Comparison of ENCODE assay signal across 8 cellular contexts in the genomic region with DNA sequence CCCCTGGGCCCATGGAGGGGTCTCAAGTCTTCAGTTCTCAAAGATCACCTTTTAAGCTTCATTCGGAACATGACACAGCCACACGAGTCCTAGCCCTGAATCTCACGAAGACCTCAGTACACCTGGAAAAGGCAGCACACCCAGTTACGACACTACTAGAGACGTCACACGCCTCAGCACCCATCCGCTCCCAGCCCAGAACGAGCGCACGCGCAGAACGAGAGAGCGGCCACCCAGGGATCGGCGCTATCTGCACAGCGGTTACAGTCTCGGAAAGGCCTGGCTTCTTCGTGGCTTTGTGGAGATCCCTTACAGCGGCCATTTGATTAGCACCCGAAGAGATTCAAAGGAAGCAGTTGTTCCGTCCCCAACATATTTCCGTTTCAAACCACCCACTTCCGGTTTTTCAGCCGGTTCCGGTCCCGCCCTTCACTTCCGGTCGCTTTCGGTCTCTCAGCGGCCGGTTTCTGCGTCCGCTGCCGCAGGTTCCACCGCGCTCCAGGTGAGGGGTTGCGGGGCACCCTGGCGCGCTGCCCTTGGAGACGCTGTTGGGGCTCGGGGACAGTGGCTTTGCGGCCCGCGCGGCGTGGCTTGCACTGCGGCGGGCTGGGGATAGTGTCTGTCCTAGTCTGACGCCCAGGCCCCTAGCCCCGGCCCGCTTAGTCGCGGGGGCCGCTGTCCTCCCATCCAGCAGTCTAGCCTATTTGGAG. TPM values are rescaled to one million over a fixed set of nuclear protein-coding genes. Genes with fewer than 3 reads are reported as not detected.
DNase-seq lines count a peak whose midpoint lies in the region; ATAC-seq and TF ChIP-seq lines count a peak whose summit lies in the region.

A gene with protein sequence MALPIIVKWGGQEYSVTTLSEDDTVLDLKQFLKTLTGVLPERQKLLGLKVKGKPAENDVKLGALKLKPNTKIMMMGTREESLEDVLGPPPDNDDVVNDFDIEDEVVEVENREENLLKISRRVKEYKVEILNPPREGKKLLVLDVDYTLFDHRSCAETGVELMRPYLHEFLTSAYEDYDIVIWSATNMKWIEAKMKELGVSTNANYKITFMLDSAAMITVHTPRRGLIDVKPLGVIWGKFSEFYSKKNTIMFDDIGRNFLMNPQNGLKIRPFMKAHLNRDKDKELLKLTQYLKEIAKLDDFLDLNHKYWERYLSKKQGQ (plus strand): TSS at position 432 of the 710 bp plus-strand sequence. CDS start 5,626 bp downstream, outside the sequence.

- H3K27me3 ChIP-seq in PC-9 (ENCODE audit: insufficient read depth, low read depth) (no peaks in the 10 kb centered on the region), mucosa of rectum (ENCODE audit: control insufficient read depth in 2 of 2, insufficient read depth in 2 of 2, low read length in 2 of 2) (no peaks in the 10 kb centered on the region)

- DNase-seq in DMS53 (lab: John Stamatoyannopoulos, UW) (peak; percentile 95), PC-9 (peak; percentile 76 to 78), erythroblast (lab: John Stamatoyannopoulos, UW) (peak; percentile 89 to 94)
- peak; percentile 80 for DNase-seq in activated T-cell treated with anti-CD3 and anti-CD28 coated beads, Interleukin-2, amount 50 U/mL, for 1 hour
- peak; percentile 86 for DNase-seq in stimulated activated CD8-positive, alpha-beta memory T cell treated with anti-CD3 and anti-CD28 coated beads, Interleukin-4, amount 100 ng/mL, for 48 hours

- H3K4me2 ChIP-seq in PC-9 = peak within 1 kb of the TSS; percentile 95

- peak within 1 kb of the TSS; percentile 80 for H3K27ac ChIP-seq in PC-9
- H3K27ac ChIP-seq in mucosa of rectum (ENCODE audit: low read depth in 2 of 2, low read length in 2 of 2) = peak within 1 kb of the TSS; percentile 90 to 98

- TF ChIP-seq POLR2A in erythroblast (IDR thresholded peaks at IDR 0.05; ENCODE audit: low read length) = peak; percentile 92

- H3K36me3 ChIP-seq in PC-9 (ENCODE audit: low read depth) (no peaks in the 10 kb centered on the region), mucosa of rectum (ENCODE audit: control insufficient read depth in 2 of 2, insufficient read depth in 2 of 2, low read length in 2 of 2) (no peaks in the 10 kb centered on the region)

- POLR2A ChIA-PET in PC-9 (lab: Charles Lee; ENCODE audit: unreplicated experiment) = interaction anchor here (0.6 kb wide), 1 partner anchor 10 kb away, joined by 3 read pairs; no protein-coding TSS in a partner anchor

- peak within 1 kb of the TSS; percentile 90 to 92 for H3K9ac ChIP-seq in mucosa of rectum (ENCODE audit: low read depth in 1 of 2, low read length in 2 of 2)

- ATAC-seq in GM21619 (IDR thresholded peaks at IDR 0.05; ENCODE audit: unreplicated experiment) = peak; percentile 94

- H4K20me1 ChIP-seq in PC-9 (ENCODE audit: insufficient read depth) = no peaks in the 10 kb centered on the region

- H3K9me2 ChIP-seq in PC-9 (ENCODE audit: insufficient read depth) = no peaks in the 10 kb centered on the region

- H3K4me1 ChIP-seq in PC-9 (replicated peaks; ENCODE audit: insufficient read depth) (peaks cover 19% of the 10 kb centered on the region), mucosa of rectum (ENCODE audit: control insufficient read depth in 2 of 2, insufficient read depth in 2 of 2, low read length in 2 of 2) (peaks cover 9 to 10% of the 10 kb centered on the region in 2 donors)

- no peaks in the 10 kb centered on the region for H3K9me3 ChIP-seq in PC-9 (ENCODE audit: insufficient read depth, low read depth)
- H3K9me3 ChIP-seq in mucosa of rectum (ENCODE audit: control insufficient read depth in 2 of 2, low read length in 2 of 2) = no peaks in the 10 kb centered on the region

- 0 out of 2 replicates have a peak, but pooled peaks cover 6% of the 10 kb centered on the region for H3F3A ChIP-seq in PC-9 (ENCODE audit: insufficient read depth, low read depth)

- H3K4me3 ChIP-seq in PC-9 (peak within 1 kb of the TSS; percentile 91), mucosa of rectum (ENCODE audit: low read length in 2 of 2) (peak within 1 kb of the TSS; percentile 96 to 100)

- peaks cover 27% of the 10 kb centered on the region for H3K79me2 ChIP-seq in PC-9 (ENCODE audit: low read depth)

- BruUV-seq in PC-9 (replicated peaks; lab: Mats Ljungman, UMichigan) = TSS peak; percentile 97

- intact Hi-C loops in PC-9 (cut with micrococcal nuclease; ENCODE audit: unreplicated experiment) = loop anchor here (1.0 to 2.0 kb wide), 3 partner anchors 54 to 106 kb away; a partner anchor contains a TSS

- H2AFZ ChIP-seq in PC-9 = peak within 1 kb of the TSS; percentile 91

- TF ChIP-seq EP300 in Ishikawa (IDR thresholded peaks at IDR 0.05; ENCODE audit: borderline replicate concordance) = no peak

- TF ChIP-seq RAD21 in Ishikawa (IDR thresholded peaks at IDR 0.05; ENCODE audit: low read depth) = no peak

- TF ChIP-seq CTCF in PC-9 (conservative IDR thresholded peaks at IDR 0.05) = no peak

- CTCF ChIA-PET in PC-9 (lab: Charles Lee) = no interaction called here

TF ChIP-seq in Ishikawa, 13 proteins besides CTCF, POLR2A, EP300 and RAD21:
- TF ChIP-seq, protein P1, sequence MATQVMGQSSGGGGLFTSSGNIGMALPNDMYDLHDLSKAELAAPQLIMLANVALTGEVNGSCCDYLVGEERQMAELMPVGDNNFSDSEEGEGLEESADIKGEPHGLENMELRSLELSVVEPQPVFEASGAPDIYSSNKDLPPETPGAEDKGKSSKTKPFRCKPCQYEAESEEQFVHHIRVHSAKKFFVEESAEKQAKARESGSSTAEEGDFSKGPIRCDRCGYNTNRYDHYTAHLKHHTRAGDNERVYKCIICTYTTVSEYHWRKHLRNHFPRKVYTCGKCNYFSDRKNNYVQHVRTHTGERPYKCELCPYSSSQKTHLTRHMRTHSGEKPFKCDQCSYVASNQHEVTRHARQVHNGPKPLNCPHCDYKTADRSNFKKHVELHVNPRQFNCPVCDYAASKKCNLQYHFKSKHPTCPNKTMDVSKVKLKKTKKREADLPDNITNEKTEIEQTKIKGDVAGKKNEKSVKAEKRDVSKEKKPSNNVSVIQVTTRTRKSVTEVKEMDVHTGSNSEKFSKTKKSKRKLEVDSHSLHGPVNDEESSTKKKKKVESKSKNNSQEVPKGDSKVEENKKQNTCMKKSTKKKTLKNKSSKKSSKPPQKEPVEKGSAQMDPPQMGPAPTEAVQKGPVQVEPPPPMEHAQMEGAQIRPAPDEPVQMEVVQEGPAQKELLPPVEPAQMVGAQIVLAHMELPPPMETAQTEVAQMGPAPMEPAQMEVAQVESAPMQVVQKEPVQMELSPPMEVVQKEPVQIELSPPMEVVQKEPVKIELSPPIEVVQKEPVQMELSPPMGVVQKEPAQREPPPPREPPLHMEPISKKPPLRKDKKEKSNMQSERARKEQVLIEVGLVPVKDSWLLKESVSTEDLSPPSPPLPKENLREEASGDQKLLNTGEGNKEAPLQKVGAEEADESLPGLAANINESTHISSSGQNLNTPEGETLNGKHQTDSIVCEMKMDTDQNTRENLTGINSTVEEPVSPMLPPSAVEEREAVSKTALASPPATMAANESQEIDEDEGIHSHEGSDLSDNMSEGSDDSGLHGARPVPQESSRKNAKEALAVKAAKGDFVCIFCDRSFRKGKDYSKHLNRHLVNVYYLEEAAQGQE (IDR thresholded peaks at IDR 0.05; ENCODE audit: low read depth) = no peak
- TF ChIP-seq CREB1 (IDR thresholded peaks at IDR 0.05; ENCODE audit: low read depth) (peak; percentile 40; the same call in 1 of the 2 replicates), TAF1 (IDR thresholded peaks at IDR 0.05; ENCODE audit: low read depth) (peak; percentile 92), EGR1 (IDR thresholded peaks at IDR 0.05) (peak; percentile 22; the same call in 1 of the 2 replicates), YY1 (IDR thresholded peaks at IDR 0.05; ENCODE audit: low read depth) (peak; percentile 75), ZBTB7A (IDR thresholded peaks at IDR 0.05; ENCODE audit: low read depth) (no peak), NFIC (IDR thresholded peaks at IDR 0.05) (0 out of 2 replicates have a peak, but pooled peaks have one; percentile 16), TCF12 (IDR thresholded peaks at IDR 0.05; ENCODE audit: low read depth) (peak; percentile 68), TEAD4 (IDR thresholded peaks at IDR 0.05) (no peak), FOXM1 (IDR thresholded peaks at IDR 0.05; ENCODE audit: borderline replicate concordance, low read depth) (no peak; the same call in 1 of the 2 replicates), CEBPB (IDR thresholded peaks at IDR 0.05) (peak; percentile 43; the same call in 1 of the 2 replicates)
- TF ChIP-seq, protein P2, sequence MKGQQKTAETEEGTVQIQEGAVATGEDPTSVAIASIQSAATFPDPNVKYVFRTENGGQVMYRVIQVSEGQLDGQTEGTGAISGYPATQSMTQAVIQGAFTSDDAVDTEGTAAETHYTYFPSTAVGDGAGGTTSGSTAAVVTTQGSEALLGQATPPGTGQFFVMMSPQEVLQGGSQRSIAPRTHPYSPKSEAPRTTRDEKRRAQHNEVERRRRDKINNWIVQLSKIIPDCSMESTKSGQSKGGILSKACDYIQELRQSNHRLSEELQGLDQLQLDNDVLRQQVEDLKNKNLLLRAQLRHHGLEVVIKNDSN (IDR thresholded peaks at IDR 0.05) = 0 out of 2 replicates have a peak, but pooled peaks have one; percentile 3
- TF ChIP-seq, protein P3, sequence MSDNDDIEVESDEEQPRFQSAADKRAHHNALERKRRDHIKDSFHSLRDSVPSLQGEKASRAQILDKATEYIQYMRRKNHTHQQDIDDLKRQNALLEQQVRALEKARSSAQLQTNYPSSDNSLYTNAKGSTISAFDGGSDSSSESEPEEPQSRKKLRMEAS (IDR thresholded peaks at IDR 0.05) = peak; percentile 85

RNA-seq across cellular contexts. Expression of the gene that starts here (rescaled TPM):
- 22.1 and 27.8 TPM in 2 replicates for total RNA-seq in PC-9 (2021)

Comparison
In these comparisons a context has a peak if more than half of its experiments do, and no peak if none do; other contexts are left out.
1. Peak in every context shown above with its lines: DNase-seq, ATAC-seq, H3K4me3 ChIP-seq and H3K27ac ChIP-seq.